In the genomic region with DNA sequence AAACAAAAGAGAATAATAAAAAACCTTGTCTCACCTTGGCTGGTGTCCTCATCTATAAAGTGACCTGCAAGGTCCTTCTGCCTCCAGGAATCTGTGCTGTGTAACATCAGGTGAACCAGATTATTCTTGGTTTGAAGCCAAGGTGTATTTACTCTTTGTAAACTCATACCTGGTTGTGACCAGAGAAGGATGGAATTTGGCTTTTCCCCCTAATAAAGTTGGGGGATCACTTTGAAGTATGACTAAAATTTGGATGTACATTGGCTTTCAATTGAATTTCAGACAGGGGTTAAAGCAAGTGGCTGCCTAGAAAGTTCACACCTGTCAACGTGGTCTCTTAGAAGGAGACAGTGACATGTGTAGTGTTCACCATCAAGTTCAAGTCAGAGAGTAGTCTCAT, we compare ENCODE assay signal across 16 cellular contexts.
DNase-seq lines count a peak whose midpoint lies in the region; ATAC-seq and TF ChIP-seq lines count a peak whose summit lies in the region.
"Had no signal": no experiment of that assay in that cellular context is flagged by ENCODE, and none has a peak within 500 bp of the region (broad histone marks: within the 10 kb centered on the region; RNA-seq: fewer than 3 reads in every experiment).

No MANE protein-coding gene starts in this region.

- no peaks in the 10 kb centered on the region for H3K9me2 ChIP-seq in PC-3 (replicated peaks; ENCODE audit: low read length)

- BruUV-seq in PC-3 (replicated peaks; lab: Mats Ljungman, UMichigan): no TSS peak

- CTCF ChIA-PET in PC-3 (lab: Charles Lee): no interaction called here

- ATAC-seq in PC-3: no peak
- ATAC-seq: A549; CD8-positive, alpha-beta T cell had no signal

- H2AFZ ChIP-seq in PC-3 (ENCODE audit: low read length) (no peak overlapping the region), parathyroid adenoma (no peak overlapping the region)

- no peak overlapping the region for H3K4me2 ChIP-seq in PC-3 (ENCODE audit: low read length)
- no peak overlapping the region for H3K4me2 ChIP-seq in parathyroid adenoma (ENCODE audit: low read length)
- H3K4me2 ChIP-seq: A549; BLaER1 treated with 17β-estradiol and CSF1 and Interleukin-3, amounts not matched to agents 10 nM and 100 nM had no signal

- H4K20me1 ChIP-seq in PC-3 (ENCODE audit: low read length): no peaks in the 10 kb centered on the region
- H4K20me1 ChIP-seq: BLaER1 treated with 17β-estradiol and CSF1 and Interleukin-3, amounts not matched to agents 10 nM and 100 nM had no signal

- H3K4me1 ChIP-seq in PC-3 (ENCODE audit: insufficient read depth, low read length): peaks cover 6% of the 10 kb centered on the region; the same call in 1 of the 2 replicates
- peaks cover 39% of the 10 kb centered on the region for H3K4me1 ChIP-seq in parathyroid adenoma
- H3K4me1 ChIP-seq: A549; BLaER1 treated with 17β-estradiol and CSF1 and Interleukin-3, amounts not matched to agents 10 nM and 100 nM had no signal

- H3K9ac ChIP-seq in PC-3 (ENCODE audit: low read length): no peak overlapping the region
- no peak overlapping the region for H3K9ac ChIP-seq in parathyroid adenoma
- H3K9ac ChIP-seq: BLaER1 treated with 17β-estradiol and CSF1 and Interleukin-3, amounts not matched to agents 10 nM and 100 nM had no signal

- peak; percentile 4 for DNase-seq in NCI-H2196 (lab: John Stamatoyannopoulos, UW; ENCODE audit: unreplicated experiment)
- no peak for DNase-seq in NCI-H2196 treated with DMSO at 0.1 percent for 48 hours (lab: John Stamatoyannopoulos, UW; ENCODE audit: unreplicated experiment)
- DNase-seq in PC-3: peak; percentile 54
- no peak for DNase-seq in NCI-H1417 (lab: John Stamatoyannopoulos, UW)
- DNase-seq: AML-193; Caco-2; Calu3; CD4-positive, alpha-beta T cell; CD8-positive, alpha-beta T cell; DMS79 treated with DMSO at 0.1 percent for 48 hours; GF-D8 had no signal

- H3K4me3 ChIP-seq in PC-3 (ENCODE audit: low read length): no peak overlapping the region
- H3K4me3 ChIP-seq in parathyroid adenoma (ENCODE audit: low read depth, low read length): no peak overlapping the region
- H3K4me3 ChIP-seq: A549; BLaER1 treated with 17β-estradiol and CSF1 and Interleukin-3, amounts not matched to agents 10 nM and 100 nM had no signal

- POLR2A ChIA-PET in PC-3 (lab: Charles Lee; ENCODE audit: unreplicated experiment): no interaction called here

- H3K36me3 ChIP-seq in PC-3 (ENCODE audit: low read depth, low read length) (no peaks in the 10 kb centered on the region), parathyroid adenoma (ENCODE audit: control insufficient read depth, insufficient read depth, low read length) (no peaks in the 10 kb centered on the region)
- H3K36me3 ChIP-seq: BLaER1 treated with 17β-estradiol and CSF1 and Interleukin-3, amounts not matched to agents 10 nM and 100 nM had no signal

- H3K27me3 ChIP-seq in PC-3 (ENCODE audit: low read length): peaks cover 10% of the 10 kb centered on the region
- H3K27me3 ChIP-seq in parathyroid adenoma (ENCODE audit: control insufficient read depth, insufficient read depth, low read length): no peaks in the 10 kb centered on the region
- H3K27me3 ChIP-seq: BLaER1 treated with 17β-estradiol and CSF1 and Interleukin-3, amounts not matched to agents 10 nM and 100 nM had no signal

- H3K9me3 ChIP-seq in PC-3 (ENCODE audit: low read length): no peaks in the 10 kb centered on the region
- no peaks in the 10 kb centered on the region for H3K9me3 ChIP-seq in parathyroid adenoma (ENCODE audit: control insufficient read depth, low read length)
- H3K9me3 ChIP-seq: A549; BLaER1 treated with 17β-estradiol and CSF1 and Interleukin-3, amounts not matched to agents 10 nM and 100 nM; Caco-2 had no signal

- H3K27ac ChIP-seq in PC-3 (ENCODE audit: low read length): no peak overlapping the region
- peak overlapping the region; percentile 48 for H3K27ac ChIP-seq in parathyroid adenoma
- H3K27ac ChIP-seq: 22Rv1; A549; BLaER1 treated with 17β-estradiol and CSF1 and Interleukin-3, amounts not matched to agents 10 nM and 100 nM; C4-2B had no signal

- intact Hi-C loops in PC-3 (cut with micrococcal nuclease): no loop called here

- TF ChIP-seq CTCF in PC-3 (conservative IDR thresholded peaks at IDR 0.05; ENCODE audit: low read depth, low read length) (no peak), parathyroid adenoma (IDR thresholded peaks at IDR 0.05) (no peak)

- no peaks in the 10 kb centered on the region for H3F3A ChIP-seq in PC-3 (ENCODE audit: low read length, unreplicated experiment)

- H3K79me2 ChIP-seq in PC-3 (ENCODE audit: low read length): no peaks in the 10 kb centered on the region
- no peaks in the 10 kb centered on the region for H3K79me2 ChIP-seq in parathyroid adenoma

Comparison
In these comparisons a context has a peak if more than half of its experiments do, and no peak if none do; other contexts are left out.
1. DNase-seq: peak in NCI-H2196 (single experiment) and PC-3 (single experiment); none in NCI-H2196 treated with DMSO at 0.1 percent for 48 hours (single experiment) and NCI-H1417 (0 of 3).